ENCODE assay signal across 12 cellular contexts in the genomic region with DNA sequence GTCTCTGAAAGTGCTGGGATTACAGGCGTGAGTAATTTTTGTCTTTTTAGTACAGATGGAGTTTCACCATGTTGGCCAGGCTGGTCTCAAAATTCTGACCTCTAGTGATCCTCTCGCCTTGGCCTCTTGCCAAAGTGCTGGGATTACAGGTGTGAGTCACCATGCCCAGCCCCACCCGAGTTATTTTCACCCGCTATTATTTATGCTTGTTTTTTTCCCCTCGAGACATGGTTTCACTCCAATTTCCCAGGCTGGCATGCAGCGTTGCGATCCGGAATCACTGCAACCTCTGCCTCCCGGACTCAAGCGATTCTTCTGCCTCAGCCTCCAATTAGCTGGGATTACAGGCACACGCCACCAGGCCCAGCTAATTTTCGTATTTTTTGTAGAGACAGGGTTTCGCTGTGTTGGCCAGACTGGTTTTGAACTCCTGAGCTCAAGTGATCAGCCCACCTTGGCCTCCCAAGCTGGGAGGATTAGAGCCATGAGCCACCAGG. TPM values are rescaled to one million over a fixed set of nuclear protein-coding genes. Genes with fewer than 3 reads are reported as not detected.
DNase-seq lines count a peak whose midpoint lies in the region; ATAC-seq and TF ChIP-seq lines count a peak whose summit lies in the region.
"Had no signal": no experiment of that assay in that cellular context is flagged by ENCODE, and none has a peak within 500 bp of the region (broad histone marks: within the 10 kb centered on the region; RNA-seq: fewer than 3 reads in every experiment).

No MANE protein-coding gene starts in this region.

- TF ChIP-seq CTCF in NB4 (IDR thresholded peaks at IDR 0.05; ENCODE audit: low read depth, low read length) (no peak), choroid plexus epithelial cell (conservative IDR thresholded peaks at IDR 0.05; ENCODE audit: low read depth, low read length) (no peak), psoas muscle (IDR thresholded peaks at IDR 0.05) (no peak), GM13976 (IDR thresholded peaks at IDR 0.05; ENCODE audit: borderline replicate concordance, control extremely low read depth, extremely low read depth, insufficient read depth, missing control alignments) (no peak)

- peak; percentile 7 for DNase-seq in NCI-H2196 (lab: John Stamatoyannopoulos, UW; ENCODE audit: unreplicated experiment)
- no peak for DNase-seq in NCI-H2196 treated with DMSO at 0.1 percent for 48 hours (lab: John Stamatoyannopoulos, UW; ENCODE audit: unreplicated experiment)
- DNase-seq in NB4 (ENCODE audit: low read depth), result peak; percentile 39
- peak; percentile 20 for DNase-seq in choroid plexus epithelial cell (ENCODE audit: low read depth)
- DNase-seq in psoas muscle, result peak in 1 of 2 donors; percentile 47
- no peak for DNase-seq in SKM-1 treated with dmso at 0.1 percent for 144 hours (lab: John Stamatoyannopoulos, UW; ENCODE audit: unreplicated experiment)
- DNase-seq in NCI-H1092 treated with DMSO at 0.1 percent for 48 hours (lab: John Stamatoyannopoulos, UW), result no peak
- no peak for DNase-seq in GM13976 (ENCODE audit: low spot score)
- DNase-seq: activated B cell treated with CpG ODN at 0.5 μM for 24 hours; activated T-cell treated with anti-CD3 and anti-CD28 coated beads, Interleukin-2, amount 50 U/mL, for 48 hours; effector CD4-positive, alpha-beta T cell had no signal

- 39 to 59% (median 45%) methylated on average over 13 of the region's 13 CpGs for WGBS in psoas muscle, 3 donors

- ATAC-seq in psoas muscle, result peak in 3 of 4 donors; percentile 19 to 69 (median 27)

- no peak overlapping the region for H3K27ac ChIP-seq in psoas muscle
- H3K27ac ChIP-seq: vagina had no signal

- H3K4me1 ChIP-seq in psoas muscle, result no peaks in the 10 kb centered on the region
- H3K4me1 ChIP-seq: vagina had no signal

- H3K36me3 ChIP-seq in psoas muscle (ENCODE audit: insufficient read depth in 1 of 2, low read depth in 1 of 2), result peaks cover 9 to 29% of the 10 kb centered on the region in 2 donors

- H3K4me3 ChIP-seq in NB4 (ENCODE audit: low read depth, low read length) (no peak overlapping the region), choroid plexus epithelial cell (ENCODE audit: low read depth, low read length) (no peak overlapping the region), psoas muscle (no peak overlapping the region)
- H3K4me3 ChIP-seq: vagina had no signal

- no peaks in the 10 kb centered on the region for H3K27me3 ChIP-seq in psoas muscle (ENCODE audit: insufficient read depth in 3 of 3, low read length in 2 of 3)
- H3K27me3 ChIP-seq: vagina had no signal

- in situ Hi-C loops in GM13976 (cut with MboI; ENCODE audit: low sequenced_read_pairs, unreplicated experiment), result no loop called here

- TF ChIP-seq POLR2A in NB4 (IDR thresholded peaks at IDR 0.05; ENCODE audit: extremely low read depth, insufficient read length), result no peak

- H3K9me3 ChIP-seq in psoas muscle, result no peaks in the 10 kb centered on the region
- H3K9me3 ChIP-seq: vagina had no signal

- intact Hi-C loops in psoas muscle (cut with DNase I), result no loop called here

RNA-seq across cellular contexts. Expression of a gene that starts 9.2 kb away (rescaled TPM):
- 1,000 to 10,000 TPM in 1 of 4 donors, 100 to 1,000 TPM in 3; 816 to 1,006 (median 921) TPM for total RNA-seq in psoas muscle
- 1,000 to 10,000 TPM; 1,675 to 2,332 (median 1,765) TPM for polyA plus RNA-seq in psoas muscle

RNA-seq across cellular contexts. Expression of a gene that starts 19.2 kb away (rescaled TPM):
- 10 to 100 TPM in 3 of 4 donors, 1 to 10 TPM in 1; 9.7 to 21.3 (median 15.3) TPM for total RNA-seq in psoas muscle
- polyA plus RNA-seq in psoas muscle, result 10 to 100 TPM; 13.5 to 22.0 (median 15.0) TPM

RNA-seq across cellular contexts. Expression of a gene that starts 25.5 kb away (rescaled TPM):
- total RNA-seq in psoas muscle, result 10 to 100 TPM; 14.6 to 20.1 (median 17.2) TPM
- 10 to 100 TPM in 2 of 3 donors, 1 to 10 TPM in 1; 8.6 to 14.0 (median 10.9) TPM for polyA plus RNA-seq in psoas muscle

RNA-seq across cellular contexts. Expression of a gene that starts 45.0 kb away (rescaled TPM):
- total RNA-seq in psoas muscle, result 10 to 100 TPM; 61.2 to 66.7 (median 63.8) TPM
- 10 to 100 TPM; 19.3 to 72.6 (median 26.5) TPM for polyA plus RNA-seq in psoas muscle

Comparison
In these comparisons a context has a peak if more than half of its experiments do, and no peak if none do; other contexts are left out.
1. DNase-seq: peak in NCI-H2196 (single experiment), NB4 (single experiment) and choroid plexus epithelial cell (single experiment); none in NCI-H2196 treated with DMSO at 0.1 percent for 48 hours (single experiment), SKM-1 treated with dmso at 0.1 percent for 144 hours (single experiment), NCI-H1092 treated with DMSO at 0.1 percent for 48 hours (single experiment) and GM13976 (single experiment).